ENCODE assay signal across 15 cellular contexts in the genomic region with DNA sequence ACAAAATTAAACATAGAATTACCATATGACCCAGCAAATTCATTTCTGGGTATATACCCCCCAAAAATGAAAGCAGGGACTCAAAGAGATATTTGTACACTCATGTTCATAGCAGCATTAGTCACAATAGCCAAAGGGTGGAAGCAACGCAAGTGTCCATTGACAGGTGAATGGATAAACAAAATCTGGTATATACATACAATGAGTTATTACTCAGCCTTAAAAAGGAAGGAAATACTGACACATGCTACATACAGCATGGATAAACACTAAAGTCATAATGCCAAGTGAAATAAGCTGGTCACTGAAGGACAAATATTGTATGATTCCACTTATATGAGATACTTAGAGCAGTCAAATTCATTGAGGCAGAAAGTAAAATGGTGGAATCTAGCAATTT. TPM values are rescaled to one million over a fixed set of nuclear protein-coding genes. Genes with fewer than 3 reads are reported as not detected.
DNase-seq lines count a peak whose midpoint lies in the region; ATAC-seq and TF ChIP-seq lines count a peak whose summit lies in the region.
"Had no signal": no experiment of that assay in that cellular context is flagged by ENCODE, and none has a peak within 500 bp of the region (broad histone marks: within the 10 kb centered on the region; RNA-seq: fewer than 3 reads in every experiment).

No MANE protein-coding gene starts in this region.

- H3K27me3 Mint-ChIP-seq in activated CD4-positive, alpha-beta T cell treated with anti-CD3 and anti-CD28 coated beads, Interleukin-2, amount 10 ng/mL, durations not matched to agents 24 days and 14 days = no peaks in the 10 kb centered on the region
- H3K27me3 Mint-ChIP-seq in activated CD4-positive, alpha-beta T cell treated with anti-CD3 and anti-CD28 coated beads, Interleukin-2, amount 10 ng/mL, durations not matched to agents 7 days and 5 days = no peaks in the 10 kb centered on the region
- no peaks in the 10 kb centered on the region for H3K27me3 Mint-ChIP-seq in activated T-helper 17 cell treated with anti-CD3 and anti-CD28 coated beads, Interleukin-2, amount 50 U/mL, for 72 hours
- H3K27me3 Mint-ChIP-seq: B cell; CD4-positive, alpha-beta T cell had no signal

- H3K4me1 Mint-ChIP-seq in activated CD4-positive, alpha-beta T cell treated with anti-CD3 and anti-CD28 coated beads, Interleukin-2, amount 10 ng/mL, durations not matched to agents 24 days and 14 days = peaks cover 10% of the 10 kb centered on the region
- H3K4me1 Mint-ChIP-seq in activated CD4-positive, alpha-beta T cell treated with anti-CD3 and anti-CD28 coated beads, Interleukin-2, amount 10 ng/mL, durations not matched to agents 7 days and 5 days = peaks cover 7% of the 10 kb centered on the region
- peaks cover 9% of the 10 kb centered on the region for H3K4me1 Mint-ChIP-seq in activated T-helper 17 cell treated with anti-CD3 and anti-CD28 coated beads, Interleukin-2, amount 50 U/mL, for 72 hours
- H3K4me1 Mint-ChIP-seq in stimulated activated effector memory CD8-positive, alpha-beta T cell treated with anti-CD3 and anti-CD28 coated beads, Interleukin-12 subunit alpha, Interleukin-12 subunit beta, amount 100 ng/mL, for 72 hours = peaks cover 19% of the 10 kb centered on the region
- H3K4me1 Mint-ChIP-seq: GM23338 had no signal

- H3K4me3 Mint-ChIP-seq in activated CD4-positive, alpha-beta T cell treated with anti-CD3 and anti-CD28 coated beads, Interleukin-2, amount 10 ng/mL, durations not matched to agents 24 days and 14 days = no peak overlapping the region
- H3K4me3 Mint-ChIP-seq in activated CD4-positive, alpha-beta T cell treated with anti-CD3 and anti-CD28 coated beads, Interleukin-2, amount 10 ng/mL, durations not matched to agents 7 days and 5 days = no peak overlapping the region
- H3K4me3 Mint-ChIP-seq in activated T-helper 17 cell treated with anti-CD3 and anti-CD28 coated beads, Interleukin-2, amount 50 U/mL, for 72 hours = no peak overlapping the region
- H3K4me3 Mint-ChIP-seq in stimulated activated effector memory CD8-positive, alpha-beta T cell treated with anti-CD3 and anti-CD28 coated beads, Interleukin-12 subunit alpha, Interleukin-12 subunit beta, amount 100 ng/mL, for 72 hours = no peak overlapping the region
- H3K4me3 Mint-ChIP-seq: B cell, GM23338 had no signal

- H3K9me3 Mint-ChIP-seq in activated CD4-positive, alpha-beta T cell treated with anti-CD3 and anti-CD28 coated beads, Interleukin-2, amount 10 ng/mL, durations not matched to agents 24 days and 14 days = no peaks in the 10 kb centered on the region
- H3K9me3 Mint-ChIP-seq in activated CD4-positive, alpha-beta T cell treated with anti-CD3 and anti-CD28 coated beads, Interleukin-2, amount 10 ng/mL, durations not matched to agents 7 days and 5 days = no peaks in the 10 kb centered on the region
- no peaks in the 10 kb centered on the region for H3K9me3 Mint-ChIP-seq in activated T-helper 17 cell treated with anti-CD3 and anti-CD28 coated beads, Interleukin-2, amount 50 U/mL, for 72 hours
- H3K9me3 Mint-ChIP-seq in stimulated activated effector memory CD8-positive, alpha-beta T cell treated with anti-CD3 and anti-CD28 coated beads, Interleukin-12 subunit alpha, Interleukin-12 subunit beta, amount 100 ng/mL, for 72 hours = no peaks in the 10 kb centered on the region
- H3K9me3 Mint-ChIP-seq: CD4-positive, alpha-beta T cell; GM23338 had no signal

- H3K27ac Mint-ChIP-seq in activated CD4-positive, alpha-beta T cell treated with anti-CD3 and anti-CD28 coated beads, Interleukin-2, amount 10 ng/mL, durations not matched to agents 24 days and 14 days = no peak overlapping the region
- no peak overlapping the region for H3K27ac Mint-ChIP-seq in activated CD4-positive, alpha-beta T cell treated with anti-CD3 and anti-CD28 coated beads, Interleukin-2, amount 10 ng/mL, durations not matched to agents 7 days and 5 days
- H3K27ac Mint-ChIP-seq in activated T-helper 17 cell treated with anti-CD3 and anti-CD28 coated beads, Interleukin-2, amount 50 U/mL, for 72 hours = no peak overlapping the region
- no peak overlapping the region for H3K27ac Mint-ChIP-seq in stimulated activated effector memory CD8-positive, alpha-beta T cell treated with anti-CD3 and anti-CD28 coated beads, Interleukin-12 subunit alpha, Interleukin-12 subunit beta, amount 100 ng/mL, for 72 hours
- H3K27ac Mint-ChIP-seq: B cell; CD4-positive, alpha-beta T cell; GM23338 had no signal

- peak; percentile 15 for ATAC-seq in activated T-helper 17 cell treated with anti-CD3 and anti-CD28 coated beads, Interleukin-2, amount 50 U/mL, for 72 hours (replicated peaks)
- peak; percentile 39 for ATAC-seq in stimulated activated effector memory CD8-positive, alpha-beta T cell treated with anti-CD3 and anti-CD28 coated beads, Interleukin-12 subunit alpha, Interleukin-12 subunit beta, amount 100 ng/mL, for 72 hours
- ATAC-seq: GM23338 had no signal

- H3K4me3 ChIP-seq in epithelial cell of esophagus (ENCODE audit: low read length) = no peak overlapping the region
- H3K4me3 ChIP-seq: GM23338 had no signal

- intact Hi-C loops in activated CD4-positive, alpha-beta T cell treated with anti-CD3 and anti-CD28 coated beads, Interleukin-2, amount 10 ng/mL, durations not matched to agents 24 days and 14 days (cut with micrococcal nuclease) = no loop called here

- POLR2A ChIA-PET in activated CD4-positive, alpha-beta T cell treated with anti-CD3 and anti-CD28 coated beads, Interleukin-2, amount 10 ng/mL, durations not matched to agents 7 days and 5 days (lab: Charles Lee) = no interaction called here

- CTCF ChIA-PET in activated CD4-positive, alpha-beta T cell treated with anti-CD3 and anti-CD28 coated beads, Interleukin-2, amount 10 ng/mL, durations not matched to agents 7 days and 5 days (lab: Charles Lee) = no interaction called here

- no peak for TF ChIP-seq CTCF in epithelial cell of esophagus (IDR thresholded peaks at IDR 0.05; ENCODE audit: insufficient read depth, low read depth, low read length, missing control alignments)

- peak; percentile 29 for DNase-seq in activated CD4-positive, alpha-beta T cell treated with anti-CD3 and anti-CD28 coated beads, Interleukin-2, amount 10 ng/mL, durations not matched to agents 24 days and 14 days
- no peak for DNase-seq in activated CD4-positive, alpha-beta T cell treated with anti-CD3 and anti-CD28 coated beads, Interleukin-2, amount 10 ng/mL, durations not matched to agents 7 days and 5 days
- peak; percentile 62 for DNase-seq in epithelial cell of esophagus (ENCODE audit: low read depth)
- no peak for DNase-seq in stimulated activated effector memory CD8-positive, alpha-beta T cell treated with anti-CD3 and anti-CD28 coated beads, Interleukin-12 subunit alpha, Interleukin-12 subunit beta, amount 100 ng/mL, for 72 hours (ENCODE audit: low spot score in 2 of 2)
- no peak for DNase-seq in hippocampal formation (lab: John Stamatoyannopoulos, UW)
- no peak for DNase-seq in SKM-1 treated with dmso at 0.1 percent for 144 hours (lab: John Stamatoyannopoulos, UW; ENCODE audit: unreplicated experiment)
- DNase-seq: ACHN; C1 segment of cervical spinal cord; Calu3; CD4-positive, alpha-beta T cell; DMS79; H7 had no signal

- H3K36me3 Mint-ChIP-seq in activated CD4-positive, alpha-beta T cell treated with anti-CD3 and anti-CD28 coated beads, Interleukin-2, amount 10 ng/mL, durations not matched to agents 24 days and 14 days (ENCODE audit: low read depth) = no peaks in the 10 kb centered on the region
- no peaks in the 10 kb centered on the region for H3K36me3 Mint-ChIP-seq in activated CD4-positive, alpha-beta T cell treated with anti-CD3 and anti-CD28 coated beads, Interleukin-2, amount 10 ng/mL, durations not matched to agents 7 days and 5 days (ENCODE audit: low read depth)
- no peaks in the 10 kb centered on the region for H3K36me3 Mint-ChIP-seq in activated T-helper 17 cell treated with anti-CD3 and anti-CD28 coated beads, Interleukin-2, amount 50 U/mL, for 72 hours (ENCODE audit: low read depth)
- H3K36me3 Mint-ChIP-seq in stimulated activated effector memory CD8-positive, alpha-beta T cell treated with anti-CD3 and anti-CD28 coated beads, Interleukin-12 subunit alpha, Interleukin-12 subunit beta, amount 100 ng/mL, for 72 hours = peaks cover 7% of the 10 kb centered on the region

RNA-seq across cellular contexts. Expression of a gene that starts 5.3 kb away (rescaled TPM):
- 15.5 and 15.6 TPM in 2 replicates for total RNA-seq in activated CD4-positive, alpha-beta T cell treated with anti-CD3 and anti-CD28 coated beads, Interleukin-2, amount 10 ng/mL, durations not matched to agents 24 days and 14 days
- total RNA-seq in activated CD4-positive, alpha-beta T cell treated with anti-CD3 and anti-CD28 coated beads, Interleukin-2, amount 10 ng/mL, durations not matched to agents 7 days and 5 days = 10 to 100 TPM; 13.7 to 14.5 TPM
- total RNA-seq in activated T-helper 17 cell treated with anti-CD3 and anti-CD28 coated beads, Interleukin-2, amount 50 U/mL, for 72 hours = 10 to 100 TPM; 22.3 to 25.9 TPM
- total RNA-seq: H7 had no signal

RNA-seq across cellular contexts. Expression of a gene that starts 49.6 kb away (rescaled TPM):
- total RNA-seq in activated CD4-positive, alpha-beta T cell treated with anti-CD3 and anti-CD28 coated beads, Interleukin-2, amount 10 ng/mL, durations not matched to agents 24 days and 14 days = 214 and 217 TPM in 2 replicates
- total RNA-seq in activated CD4-positive, alpha-beta T cell treated with anti-CD3 and anti-CD28 coated beads, Interleukin-2, amount 10 ng/mL, durations not matched to agents 7 days and 5 days = 100 to 1,000 TPM; 138 to 141 TPM
- 100 to 1,000 TPM; 114 to 200 TPM for total RNA-seq in activated T-helper 17 cell treated with anti-CD3 and anti-CD28 coated beads, Interleukin-2, amount 50 U/mL, for 72 hours

Comparison
In these comparisons a context has a peak if more than half of its experiments do, and no peak if none do; other contexts are left out.
1. DNase-seq: peak in activated CD4-positive, alpha-beta T cell treated with anti-CD3 and anti-CD28 coated beads, Interleukin-2, amount 10 ng/mL, durations not matched to agents 24 days and 14 days (single experiment) and epithelial cell of esophagus (single experiment); none in activated CD4-positive, alpha-beta T cell treated with anti-CD3 and anti-CD28 coated beads, Interleukin-2, amount 10 ng/mL, durations not matched to agents 7 days and 5 days (single experiment), stimulated activated effector memory CD8-positive, alpha-beta T cell treated with anti-CD3 and anti-CD28 coated beads, Interleukin-12 subunit alpha, Interleukin-12 subunit beta, amount 100 ng/mL, for 72 hours (0 of 2), hippocampal formation (0 of 2) and SKM-1 treated with dmso at 0.1 percent for 144 hours (single experiment).